ENCODE assay signal across 1 cellular context in genomic region chr1:182315157-182315556, GRCh38.
TF ChIP-seq lines count a peak whose summit lies in the region.

No MANE protein-coding gene starts in this region.

TF ChIP-seq in K562, 482 proteins besides CTCF, POLR2A, EP300 and RAD21 (continued from another document and continues in another):
- no peak for TF ChIP-seq ZNF318 (IDR thresholded peaks at IDR 0.05; ENCODE audit: borderline replicate concordance in 1 of 2, low read depth in 1 of 2)
- no peak for TF ChIP-seq FIP1L1 (IDR thresholded peaks at IDR 0.05; ENCODE audit: low read depth, low read length, poor library complexity, severe bottlenecking)
- TF ChIP-seq ZNF830 (CRISPR knock-in tag; IDR thresholded peaks at IDR 0.05), result no peak
- no peak for TF ChIP-seq ZBTB43 (CRISPR knock-in tag; IDR thresholded peaks at IDR 0.05)
- TF ChIP-seq GTF2B (IDR thresholded peaks at IDR 0.05; ENCODE audit: extremely low read depth, insufficient read length), result no peak
- no peak for TF ChIP-seq HOMEZ (CRISPR knock-in tag; IDR thresholded peaks at IDR 0.05)
- TF ChIP-seq ATF2 (CRISPR knock-in tag; IDR thresholded peaks at IDR 0.05), result no peak
- no peak for TF ChIP-seq RNF2 (IDR thresholded peaks at IDR 0.05)
- no peak for TF ChIP-seq RFX7 (CRISPR knock-in tag; IDR thresholded peaks at IDR 0.05)
- TF ChIP-seq L3MBTL2 (IDR thresholded peaks at IDR 0.05), result 0 out of 2 replicates have a peak, but pooled peaks have one; percentile 45
- TF ChIP-seq SMARCA4 (IDR thresholded peaks at IDR 0.05), result peak; percentile 45
- TF ChIP-seq ZNF518B (CRISPR knock-in tag; IDR thresholded peaks at IDR 0.05), result no peak
- no peak for TF ChIP-seq EWSR1 (IDR thresholded peaks at IDR 0.05; ENCODE audit: borderline replicate concordance, low read depth, partially characterized antibody)
- no peak for TF ChIP-seq ZC3H8 (IDR thresholded peaks at IDR 0.05)
- no peak for TF ChIP-seq MYBL2 (IDR thresholded peaks at IDR 0.05; ENCODE audit: low read depth)
- TF ChIP-seq MYBL2 (CRISPR knock-in tag; IDR thresholded peaks at IDR 0.05; ENCODE audit: borderline replicate concordance), result no peak
- TF ChIP-seq DNMT1 (IDR thresholded peaks at IDR 0.05), result no peak
- no peak for TF ChIP-seq THRA (IDR thresholded peaks at IDR 0.05)
- TF ChIP-seq STAT5B (CRISPR knock-in tag; IDR thresholded peaks at IDR 0.05), result no peak
- TF ChIP-seq PHB (CRISPR knock-in tag; IDR thresholded peaks at IDR 0.05), result no peak
- no peak for TF ChIP-seq ZNF395 (CRISPR knock-in tag; IDR thresholded peaks at IDR 0.05)
- no peak for TF ChIP-seq SNAPC5 (CRISPR knock-in tag; IDR thresholded peaks at IDR 0.05)
- no peak for TF ChIP-seq MED1 (CRISPR knock-in tag; IDR thresholded peaks at IDR 0.05; ENCODE audit: borderline replicate concordance)
- no peak for TF ChIP-seq ATF1 (CRISPR knock-in tag; IDR thresholded peaks at IDR 0.05)
- no peak for TF ChIP-seq ATF1 (tag; IDR thresholded peaks at IDR 0.05)
- no peak for TF ChIP-seq SNRNP70 (optimal IDR thresholded peaks at IDR 0.05; ENCODE audit: low read depth, low read length)
- no peak for TF ChIP-seq POU5F1 (IDR thresholded peaks at IDR 0.05; ENCODE audit: borderline replicate concordance, low read depth, low read length, partially characterized antibody)
- no peak for TF ChIP-seq ZNF436 (CRISPR knock-in tag; IDR thresholded peaks at IDR 0.05)
- TF ChIP-seq CLOCK (CRISPR knock-in tag; IDR thresholded peaks at IDR 0.05; ENCODE audit: borderline replicate concordance), result no peak
- no peak for TF ChIP-seq NFYB (IDR thresholded peaks at IDR 0.05; ENCODE audit: extremely low read depth, insufficient read length)
- TF ChIP-seq HDAC1 (IDR thresholded peaks at IDR 0.05), result 0 out of 4 replicates have a peak, but pooled peaks of 1 of the 2 experiments have one; percentile 15
